Comparison of ENCODE assay signal across 15 cellular contexts in genomic region chr15:66644000-66644787, GRCh38. TPM values are rescaled to one million over a fixed set of nuclear protein-coding genes. Genes with fewer than 3 reads are reported as not detected.
A peak's percentile ranks its signal among the peaks of the same experiment; 100 is the strongest.
DNase-seq lines count a peak whose midpoint lies in the region; ATAC-seq and TF ChIP-seq lines count a peak whose summit lies in the region.
"Had no signal": no experiment of that assay in that cellular context is flagged by ENCODE, and none has a peak within 500 bp of the region (broad histone marks: within the 10 kb centered on the region; RNA-seq: fewer than 3 reads in every experiment).

No MANE protein-coding gene starts in this region.

- H3K4me3 ChIP-seq in heart right ventricle (no peak overlapping the region), right cardiac atrium (ENCODE audit: low read length) (no peak overlapping the region), neural progenitor cell (no peak overlapping the region)

- H3K36me3 ChIP-seq in heart right ventricle (no peaks in the 10 kb centered on the region), neural progenitor cell (no peaks in the 10 kb centered on the region)

- ATAC-seq in heart right ventricle: peak in 4 of 8 donors; percentile 4 to 32 (median 14)
- no peak for ATAC-seq in left cardiac atrium
- peak; percentile 9 to 35 for ATAC-seq in right cardiac atrium
- ATAC-seq in GM21786 (IDR thresholded peaks at IDR 0.05; ENCODE audit: unreplicated experiment): no peak
- no peak for ATAC-seq in HG03439 (IDR thresholded peaks at IDR 0.05; ENCODE audit: unreplicated experiment)
- ATAC-seq: effector memory CD8-positive, alpha-beta T cell; foreskin keratinocyte; PC-3 had no signal

- H3K27ac ChIP-seq in heart right ventricle (peak overlapping the region; percentile 21 to 86 (median 63)), right cardiac atrium (ENCODE audit: low read length) (peak overlapping the region; percentile 93), neural progenitor cell (no peak overlapping the region)
- H3K27ac ChIP-seq: foreskin keratinocyte, HL-60 had no signal

- peak overlapping the region; percentile 96 for H3K27ac Mint-ChIP-seq in neural progenitor cell
- H3K27ac Mint-ChIP-seq: CD8-positive, alpha-beta memory T cell; effector memory CD8-positive, alpha-beta T cell had no signal

- H3K9me3 ChIP-seq in heart right ventricle (no peaks in the 10 kb centered on the region), right cardiac atrium (ENCODE audit: control insufficient read depth, low read length) (no peaks in the 10 kb centered on the region), neural progenitor cell (ENCODE audit: low read depth) (no peaks in the 10 kb centered on the region)

- TF ChIP-seq CTCF in heart right ventricle (IDR thresholded peaks at IDR 0.05) (no peak), neural progenitor cell (IDR thresholded peaks at IDR 0.05) (no peak)

- intact Hi-C loops in heart right ventricle (cut with DNase I) (no loop called here), left cardiac atrium (cut with DNase I) (no loop called here), right cardiac atrium (cut with DNase I) (no loop called here)

- H3K4me1 ChIP-seq in heart right ventricle: peaks cover 16 to 61% (median 36%) of the 10 kb centered on the region in 9 donors
- H3K4me1 ChIP-seq in right cardiac atrium (ENCODE audit: control insufficient read depth, insufficient read depth, low read length): peaks cover 14% of the 10 kb centered on the region
- H3K4me1 ChIP-seq in neural progenitor cell: peaks cover 25% of the 10 kb centered on the region
- H3K4me1 ChIP-seq: foreskin keratinocyte had no signal

- H3F3A ChIP-seq in neural progenitor cell (ENCODE audit: low read depth): peaks cover 6% of the 10 kb centered on the region

- 64 to 65% methylated on average over 13 of the region's 13 CpGs for WGBS in heart right ventricle, 2 donors
- 45% methylated on average over 13 of the region's 13 CpGs for WGBS in right cardiac atrium

- H3K4me3 Mint-ChIP-seq in neural progenitor cell: no peak overlapping the region
- H3K4me3 Mint-ChIP-seq: CD8-positive, alpha-beta memory T cell; effector memory CD8-positive, alpha-beta T cell had no signal

- H3K36me3 Mint-ChIP-seq in neural progenitor cell: no peaks in the 10 kb centered on the region
- H3K36me3 Mint-ChIP-seq: CD8-positive, alpha-beta memory T cell had no signal

- no peak overlapping the region for H2AFZ ChIP-seq in neural progenitor cell (replicated peaks)

- DNase-seq in heart right ventricle: no peak
- DNase-seq in left cardiac atrium: no peak
- no peak for DNase-seq in right cardiac atrium
- DNase-seq in neural progenitor cell (ENCODE audit: low spot score): no peak
- DNase-seq in CD1c-positive myeloid dendritic cell (ENCODE audit: extremely low spot score): no peak
- DNase-seq in NCI-H2029 treated with DMSO at 0.1 percent for 48 hours (lab: John Stamatoyannopoulos, UW): no peak
- DNase-seq: activated gamma-delta T cell; CD8-positive, alpha-beta memory T cell; effector memory CD8-positive, alpha-beta T cell; foreskin keratinocyte; Karpas-422; PC-3 had no signal

- no peak overlapping the region for H3K4me2 ChIP-seq in neural progenitor cell

- no peaks in the 10 kb centered on the region for H4K20me1 ChIP-seq in neural progenitor cell (ENCODE audit: low read depth)

- no peak overlapping the region for H3K9ac ChIP-seq in neural progenitor cell

- no peaks in the 10 kb centered on the region for H3K9me3 Mint-ChIP-seq in neural progenitor cell
- H3K9me3 Mint-ChIP-seq: CD8-positive, alpha-beta memory T cell; effector memory CD8-positive, alpha-beta T cell had no signal

- peaks cover 7% of the 10 kb centered on the region for H3K27me3 Mint-ChIP-seq in neural progenitor cell (ENCODE audit: insufficient read depth, low read depth)
- H3K27me3 Mint-ChIP-seq: CD8-positive, alpha-beta memory T cell had no signal

- H3K79me2 ChIP-seq in neural progenitor cell (ENCODE audit: low read depth): no peaks in the 10 kb centered on the region

- H3K4me1 Mint-ChIP-seq in neural progenitor cell: peaks cover 35% of the 10 kb centered on the region
- H3K4me1 Mint-ChIP-seq: CD8-positive, alpha-beta memory T cell had no signal

- no peaks in the 10 kb centered on the region for H3K27me3 ChIP-seq in heart right ventricle
- no peaks in the 10 kb centered on the region for H3K27me3 ChIP-seq in right cardiac atrium (ENCODE audit: control insufficient read depth, insufficient read depth)
- no peaks in the 10 kb centered on the region for H3K27me3 ChIP-seq in neural progenitor cell
- H3K27me3 ChIP-seq: foreskin keratinocyte had no signal

RNA-seq across cellular contexts. Expression of gene SMAD6, which starts 57.8 kb away (rescaled TPM):
- total RNA-seq in heart right ventricle (10 to 100 TPM; 12.2 to 43.4 (median 20.6) TPM), left cardiac atrium (10 to 100 TPM; 13.5 to 51.5 TPM), right cardiac atrium (10 to 100 TPM; 54.5 to 68.8 (median 63.2) TPM), neural progenitor cell (ENCODE audit: low replicate concordance) (3.4 and 9.4 TPM in 2 replicates)
- polyA plus RNA-seq in heart right ventricle (10 to 100 TPM in 1 of 2 donors, 1 to 10 TPM in 1; 6.6 to 19.5 TPM), right cardiac atrium (31.6 TPM)
- total RNA-seq: foreskin keratinocyte had no signal
- polyA plus RNA-seq: CD8-positive, alpha-beta memory T cell had no signal

Comparison
In these comparisons a context has a peak if more than half of its experiments do, and no peak if none do; other contexts are left out.
1. ATAC-seq: peak in right cardiac atrium (2 of 2); none in left cardiac atrium (0 of 2), GM21786 (single experiment) and HG03439 (single experiment).